22 cellular contexts compared by ENCODE assay signal in the genomic region with DNA sequence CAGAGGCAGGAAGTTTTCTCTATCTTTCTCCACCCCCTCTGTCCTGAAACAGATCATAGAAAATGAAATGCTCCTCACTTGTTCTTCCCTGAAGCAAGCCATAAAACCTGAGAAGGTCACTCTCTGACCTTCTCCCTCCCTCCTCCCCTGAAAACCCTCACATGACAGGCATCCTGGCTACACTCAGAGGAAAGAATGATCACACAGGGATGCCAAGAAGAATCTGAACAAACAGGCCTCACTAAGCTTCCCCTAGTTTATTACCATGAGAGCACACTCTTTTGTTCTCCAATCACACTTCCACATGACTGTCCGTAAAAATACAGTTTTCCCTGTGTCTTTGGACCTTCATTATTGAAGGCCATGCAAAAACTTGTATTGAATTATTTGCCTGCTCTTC.
DNase-seq lines count a peak whose midpoint lies in the region; ATAC-seq and TF ChIP-seq lines count a peak whose summit lies in the region.
"Had no signal": no experiment of that assay in that cellular context is flagged by ENCODE, and none has a peak within 500 bp of the region (broad histone marks: within the 10 kb centered on the region; RNA-seq: fewer than 3 reads in every experiment).

No MANE protein-coding gene starts in this region.

- H3K4me3 Mint-ChIP-seq in chondrocyte (ENCODE audit: unreplicated experiment), result no peak overlapping the region
- H3K4me3 Mint-ChIP-seq: CD4-positive, CD25-positive, alpha-beta regulatory T cell; T-cell had no signal

- DNase-seq in EH (ENCODE audit: low read depth), result peak; percentile 3
- DNase-seq in chondrocyte (ENCODE audit: low spot score), result no peak
- DNase-seq in islet precursor cell, result peak; percentile 69
- peak; percentile 29 for DNase-seq in renal cortical epithelial cell (ENCODE audit: low read depth)
- DNase-seq in activated T-cell treated with anti-CD3 and anti-CD28 coated beads, Interleukin-2, amount 50 U/mL, for 48 hours, result no peak
- DNase-seq in NCI-H748 (lab: John Stamatoyannopoulos, UW; ENCODE audit: unreplicated experiment), result no peak
- no peak for DNase-seq in MG63
- DNase-seq: activated CD4-positive, alpha-beta T cell treated with anti-CD3 and anti-CD28 coated beads, Interleukin-2, amount 50 U/mL, for 1 hour; activated CD8-positive, alpha-beta memory T cell treated with anti-CD3 and anti-CD28 coated beads, Interleukin-2, amount 50 U/mL, for 48 hours; activated gamma-delta T cell; CD4-positive, CD25-positive, alpha-beta regulatory T cell; DMS 273 treated with DMSO at 0.1 percent for 48 hours; dorsolateral prefrontal cortex; GDM1; mucosa of descending colon; NCI-H146; NCI-H2171; NCI-H524 treated with DMSO at 0.1 percent for 48 hours; T-cell had no signal

- no peak overlapping the region for H3K4me3 ChIP-seq in MG63
- H3K4me3 ChIP-seq: dorsolateral prefrontal cortex, mucosa of descending colon had no signal

- H3K9me3 ChIP-seq in MG63, result no peaks in the 10 kb centered on the region
- H3K9me3 ChIP-seq: mucosa of descending colon had no signal

- H3K27me3 ChIP-seq in MG63, result no peaks in the 10 kb centered on the region

- H3K9me3 Mint-ChIP-seq in chondrocyte (ENCODE audit: low read depth), result peaks cover 12% of the 10 kb centered on the region

- H3K36me3 ChIP-seq in MG63, result no peaks in the 10 kb centered on the region

- H3K36me3 Mint-ChIP-seq in chondrocyte (ENCODE audit: low read depth), result peaks cover 2% of the 10 kb centered on the region
- H3K36me3 Mint-ChIP-seq: CD4-positive, CD25-positive, alpha-beta regulatory T cell; T-cell had no signal

- H3K4me1 Mint-ChIP-seq in chondrocyte (ENCODE audit: low read depth), result peaks cover 25% of the 10 kb centered on the region
- H3K4me1 Mint-ChIP-seq: CD4-positive, CD25-positive, alpha-beta regulatory T cell; T-cell had no signal

- no peak for ATAC-seq in GM18519 (IDR thresholded peaks at IDR 0.05; ENCODE audit: low FRiP score, unreplicated experiment)
- ATAC-seq: esophagus mucosa, left lobe of liver, mucosa of descending colon, T-cell had no signal

- peaks cover 6% of the 10 kb centered on the region for H3K27me3 Mint-ChIP-seq in chondrocyte (ENCODE audit: low read depth)

- no peak for TF ChIP-seq CTCF in chondrocyte (IDR thresholded peaks at IDR 0.05)

- H3K27ac Mint-ChIP-seq in chondrocyte (ENCODE audit: unreplicated experiment), result peak overlapping the region; percentile 97
- H3K27ac Mint-ChIP-seq: CD4-positive, CD25-positive, alpha-beta regulatory T cell; T-cell had no signal

Comparison
In these comparisons a context has a peak if more than half of its experiments do, and no peak if none do; other contexts are left out.
1. DNase-seq: peak in EH (single experiment), islet precursor cell (single experiment) and renal cortical epithelial cell (single experiment); none in chondrocyte (single experiment), activated T-cell treated with anti-CD3 and anti-CD28 coated beads, Interleukin-2, amount 50 U/mL, for 48 hours (0 of 2), NCI-H748 (single experiment) and MG63 (single experiment).